ENCODE assay signal across 8 cellular contexts in genomic region chr5:56123531-56124243, GRCh38.
DNase-seq lines count a peak whose midpoint lies in the region; ATAC-seq and TF ChIP-seq lines count a peak whose summit lies in the region.

No MANE protein-coding gene starts in this region.

- no peaks in the 10 kb centered on the region for H3K27me3 Mint-ChIP-seq in progenitor cell of endocrine pancreas
- no peaks in the 10 kb centered on the region for H3K27me3 Mint-ChIP-seq in T-helper 2 cell treated with Interferon-gamma antibody and Interleukin-4, amounts not matched to agents 5 μg/mL and 100 μg/mL, for 36 hours (ENCODE audit: low read depth)

- H3K4me3 ChIP-seq in H7 (ENCODE audit: insufficient read depth, low read depth, low read length), result no peak overlapping the region
- no peak overlapping the region for H3K4me3 ChIP-seq in RWPE2 (ENCODE audit: severe bottlenecking)
- H3K4me3 ChIP-seq in fibroblast of villous mesenchyme (ENCODE audit: low read depth, low read length), result no peak overlapping the region

- peaks cover 26% of the 10 kb centered on the region for H3K4me1 Mint-ChIP-seq in progenitor cell of endocrine pancreas (ENCODE audit: low read depth)
- peaks cover 26% of the 10 kb centered on the region for H3K4me1 Mint-ChIP-seq in T-helper 2 cell treated with Interferon-gamma antibody and Interleukin-4, amounts not matched to agents 5 μg/mL and 100 μg/mL, for 36 hours (ENCODE audit: low read depth)

- H3K4me3 Mint-ChIP-seq in progenitor cell of endocrine pancreas (ENCODE audit: low read depth), result no peak overlapping the region
- no peak overlapping the region for H3K4me3 Mint-ChIP-seq in T-helper 2 cell treated with Interferon-gamma antibody and Interleukin-4, amounts not matched to agents 5 μg/mL and 100 μg/mL, for 36 hours

- in situ Hi-C loops in GM13976 (cut with MboI; ENCODE audit: low sequenced_read_pairs, unreplicated experiment), result no loop called here

- no peaks in the 10 kb centered on the region for H3K36me3 Mint-ChIP-seq in progenitor cell of endocrine pancreas (ENCODE audit: insufficient read depth)
- H3K36me3 Mint-ChIP-seq in T-helper 2 cell treated with Interferon-gamma antibody and Interleukin-4, amounts not matched to agents 5 μg/mL and 100 μg/mL, for 36 hours (ENCODE audit: low read depth), result peaks cover 16% of the 10 kb centered on the region

- H3K4me1 ChIP-seq in RWPE2 (ENCODE audit: insufficient read depth, poor library complexity, severe bottlenecking), result peaks cover 20% of the 10 kb centered on the region

- ATAC-seq in RWPE2 (ENCODE audit: low read depth) (peak; percentile 87), HG02588 (IDR thresholded peaks at IDR 0.05; ENCODE audit: unreplicated experiment) (no peak), GM18868 (IDR thresholded peaks at IDR 0.05; ENCODE audit: unreplicated experiment) (no peak)

- H3K27ac Mint-ChIP-seq in progenitor cell of endocrine pancreas, result peak overlapping the region; percentile 57
- H3K27ac Mint-ChIP-seq in T-helper 2 cell treated with Interferon-gamma antibody and Interleukin-4, amounts not matched to agents 5 μg/mL and 100 μg/mL, for 36 hours, result no peak overlapping the region

- TF ChIP-seq CTCF in RWPE2 (IDR thresholded peaks at IDR 0.05; ENCODE audit: poor library complexity, severe bottlenecking) (no peak), fibroblast of villous mesenchyme (IDR thresholded peaks at IDR 0.05; ENCODE audit: insufficient read depth, low read depth, low read length) (no peak), progenitor cell of endocrine pancreas (IDR thresholded peaks at IDR 0.05; ENCODE audit: unreplicated experiment) (no peak), GM13976 (IDR thresholded peaks at IDR 0.05; ENCODE audit: borderline replicate concordance, control extremely low read depth, extremely low read depth, insufficient read depth, missing control alignments) (no peak)

- peaks cover 4% of the 10 kb centered on the region for H3K9me3 Mint-ChIP-seq in progenitor cell of endocrine pancreas (ENCODE audit: low read depth)
- no peaks in the 10 kb centered on the region for H3K9me3 Mint-ChIP-seq in T-helper 2 cell treated with Interferon-gamma antibody and Interleukin-4, amounts not matched to agents 5 μg/mL and 100 μg/mL, for 36 hours

- H3K27me3 ChIP-seq in H7 (ENCODE audit: control insufficient read depth, insufficient read depth, low read length), result no peaks in the 10 kb centered on the region
- H3K27me3 ChIP-seq in RWPE2 (ENCODE audit: insufficient read depth, poor library complexity, severe bottlenecking), result no peaks in the 10 kb centered on the region

- no peaks in the 10 kb centered on the region for H3K9me3 ChIP-seq in RWPE2 (ENCODE audit: severe bottlenecking)

- DNase-seq in H7, result peak; percentile 60
- peak; percentile 87 for DNase-seq in RWPE2 (ENCODE audit: low spot score)
- DNase-seq in fibroblast of villous mesenchyme (ENCODE audit: low read depth), result peak; percentile 100
- no peak for DNase-seq in progenitor cell of endocrine pancreas (ENCODE audit: low spot score, unreplicated experiment)
- no peak for DNase-seq in GM13976 (ENCODE audit: low spot score)
- DNase-seq in T-helper 2 cell treated with Interferon-gamma antibody and Interleukin-4, amounts not matched to agents 5 μg/mL and 100 μg/mL, for 36 hours (ENCODE audit: low spot score), result no peak

- peak overlapping the region; percentile 70 for H3K27ac ChIP-seq in RWPE2 (ENCODE audit: poor library complexity, severe bottlenecking)

- no peaks in the 10 kb centered on the region for H3K36me3 ChIP-seq in H7 (replicated peaks; ENCODE audit: control insufficient read depth, insufficient read depth, low read length)
- no peaks in the 10 kb centered on the region for H3K36me3 ChIP-seq in RWPE2 (ENCODE audit: low read depth)

Comparison
In these comparisons a context has a peak if more than half of its experiments do, and no peak if none do; other contexts are left out.
1. DNase-seq: peak in H7 (single experiment), RWPE2 (single experiment) and fibroblast of villous mesenchyme (single experiment); none in progenitor cell of endocrine pancreas (single experiment), GM13976 (single experiment) and T-helper 2 cell treated with Interferon-gamma antibody and Interleukin-4, amounts not matched to agents 5 μg/mL and 100 μg/mL, for 36 hours (single experiment).